In genomic region chr2:234884591-234884990, GRCh38 we compare ENCODE assay signal across 1 cellular context.
TF ChIP-seq lines count a peak whose summit lies in the region.

No MANE protein-coding gene starts in this region.

TF ChIP-seq in GM23338, 12 proteins besides CTCF, POLR2A, EP300 and RAD21 (continued from another document):
- TF ChIP-seq ZNF462 (CRISPR knock-in tag; IDR thresholded peaks at IDR 0.05) (no peak), ETS1 (IDR thresholded peaks at IDR 0.05) (no peak), ZNF331 (CRISPR knock-in tag; IDR thresholded peaks at IDR 0.05; ENCODE audit: low read depth) (no peak), CREB1 (CRISPR knock-in tag; IDR thresholded peaks at IDR 0.05; ENCODE audit: low read depth) (no peak), JUNB (IDR thresholded peaks at IDR 0.05; ENCODE audit: unreplicated experiment) (no peak), STAT1 (IDR thresholded peaks at IDR 0.05; ENCODE audit: unreplicated experiment) (no peak), NANOG (IDR thresholded peaks at IDR 0.05; ENCODE audit: borderline replicate concordance) (no peak)
- TF ChIP-seq, protein P1, sequence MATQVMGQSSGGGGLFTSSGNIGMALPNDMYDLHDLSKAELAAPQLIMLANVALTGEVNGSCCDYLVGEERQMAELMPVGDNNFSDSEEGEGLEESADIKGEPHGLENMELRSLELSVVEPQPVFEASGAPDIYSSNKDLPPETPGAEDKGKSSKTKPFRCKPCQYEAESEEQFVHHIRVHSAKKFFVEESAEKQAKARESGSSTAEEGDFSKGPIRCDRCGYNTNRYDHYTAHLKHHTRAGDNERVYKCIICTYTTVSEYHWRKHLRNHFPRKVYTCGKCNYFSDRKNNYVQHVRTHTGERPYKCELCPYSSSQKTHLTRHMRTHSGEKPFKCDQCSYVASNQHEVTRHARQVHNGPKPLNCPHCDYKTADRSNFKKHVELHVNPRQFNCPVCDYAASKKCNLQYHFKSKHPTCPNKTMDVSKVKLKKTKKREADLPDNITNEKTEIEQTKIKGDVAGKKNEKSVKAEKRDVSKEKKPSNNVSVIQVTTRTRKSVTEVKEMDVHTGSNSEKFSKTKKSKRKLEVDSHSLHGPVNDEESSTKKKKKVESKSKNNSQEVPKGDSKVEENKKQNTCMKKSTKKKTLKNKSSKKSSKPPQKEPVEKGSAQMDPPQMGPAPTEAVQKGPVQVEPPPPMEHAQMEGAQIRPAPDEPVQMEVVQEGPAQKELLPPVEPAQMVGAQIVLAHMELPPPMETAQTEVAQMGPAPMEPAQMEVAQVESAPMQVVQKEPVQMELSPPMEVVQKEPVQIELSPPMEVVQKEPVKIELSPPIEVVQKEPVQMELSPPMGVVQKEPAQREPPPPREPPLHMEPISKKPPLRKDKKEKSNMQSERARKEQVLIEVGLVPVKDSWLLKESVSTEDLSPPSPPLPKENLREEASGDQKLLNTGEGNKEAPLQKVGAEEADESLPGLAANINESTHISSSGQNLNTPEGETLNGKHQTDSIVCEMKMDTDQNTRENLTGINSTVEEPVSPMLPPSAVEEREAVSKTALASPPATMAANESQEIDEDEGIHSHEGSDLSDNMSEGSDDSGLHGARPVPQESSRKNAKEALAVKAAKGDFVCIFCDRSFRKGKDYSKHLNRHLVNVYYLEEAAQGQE (IDR thresholded peaks at IDR 0.05; ENCODE audit: unreplicated experiment): no peak
